In genomic region chr15:63188247-63188936, GRCh38 we compare ENCODE assay signal across 1 cellular context.
TF ChIP-seq lines count a peak whose summit lies in the region.

No MANE protein-coding gene starts in this region.

TF ChIP-seq in H1, 55 proteins besides CTCF, POLR2A, EP300 and RAD21 (continued from another document):
- TF ChIP-seq CEBPB (IDR thresholded peaks at IDR 0.05; ENCODE audit: low read depth, low read length) (no peak), TAF1 (IDR thresholded peaks at IDR 0.05; ENCODE audit: low read depth, low read length) (no peak), EZH2 (IDR thresholded peaks at IDR 0.05; ENCODE audit: low read depth, low read length, severe bottlenecking) (no peak), SUZ12 (IDR thresholded peaks at IDR 0.05; ENCODE audit: low read length) (no peak), CHD2 (IDR thresholded peaks at IDR 0.05; ENCODE audit: low read length) (no peak), EGR1 (IDR thresholded peaks at IDR 0.05; ENCODE audit: borderline replicate concordance, low read depth, low read length) (no peak), SIRT6 (IDR thresholded peaks at IDR 0.05; ENCODE audit: low read length) (no peak), GABPA (IDR thresholded peaks at IDR 0.05; ENCODE audit: borderline replicate concordance, insufficient read depth, low read length) (no peak), CTBP2 (IDR thresholded peaks at IDR 0.05; ENCODE audit: borderline replicate concordance, insufficient read depth, insufficient read length, low read length) (no peak)
